8 cellular contexts compared by ENCODE assay signal in the genomic region with DNA sequence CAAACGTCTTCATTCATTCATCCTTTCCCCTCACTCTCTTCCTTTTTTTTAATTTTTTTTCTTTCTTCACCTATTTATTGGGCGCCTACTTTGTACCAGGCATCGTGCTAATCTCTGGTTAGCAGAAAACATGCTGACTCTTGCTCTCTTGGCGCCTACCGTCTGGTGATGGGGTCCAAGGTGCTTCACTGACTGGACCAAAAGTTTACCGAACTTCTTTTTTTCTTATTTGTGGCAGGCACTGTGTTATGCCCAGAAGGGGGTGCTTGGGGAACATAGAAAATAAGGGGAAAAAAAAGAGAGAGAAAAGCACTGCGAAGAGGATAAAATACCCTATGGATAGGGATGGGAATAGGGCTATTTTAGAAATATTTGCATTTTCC. TPM values are rescaled to one million over a fixed set of nuclear protein-coding genes. Genes with fewer than 3 reads are reported as not detected.
DNase-seq lines count a peak whose midpoint lies in the region; ATAC-seq and TF ChIP-seq lines count a peak whose summit lies in the region.

No MANE protein-coding gene starts in this region.

- in situ Hi-C loops in transverse colon (cut with MboI; ENCODE audit: low pct_ligation_motif_present in 1 of 4, low pct_unique_long_range_greater_than_20kb in 1 of 4, low sequenced_read_pairs in 3 of 4) = no loop called here

- no peaks in the 10 kb centered on the region for H3K27me3 Mint-ChIP-seq in activated naive CD8-positive, alpha-beta T cell treated with anti-CD3 and anti-CD28 coated beads for 36 hours

- no peak for TF ChIP-seq POLR2A in transverse colon (IDR thresholded peaks at IDR 0.05)

- H3K4me3 ChIP-seq in GM12865 (ENCODE audit: low read depth, low read length) (peak overlapping the region; percentile 65), transverse colon (peak overlapping the region; percentile 86 to 100 (median 94))

- no peaks in the 10 kb centered on the region for H3K9me3 Mint-ChIP-seq in activated naive CD8-positive, alpha-beta T cell treated with anti-CD3 and anti-CD28 coated beads for 36 hours

- peak overlapping the region; percentile 92 for H3K27ac Mint-ChIP-seq in activated naive CD8-positive, alpha-beta T cell treated with anti-CD3 and anti-CD28 coated beads for 36 hours

- TF ChIP-seq CTCF in GM12865 (IDR thresholded peaks at IDR 0.05; ENCODE audit: insufficient read depth, low read depth, low read length, missing control alignments) (no peak), transverse colon (IDR thresholded peaks at IDR 0.05) (no peak)

- peak overlapping the region; percentile 92 for H3K4me3 Mint-ChIP-seq in activated naive CD8-positive, alpha-beta T cell treated with anti-CD3 and anti-CD28 coated beads for 36 hours

- no peak for DNase-seq in GM12865 (ENCODE audit: low read depth)
- no peak for DNase-seq in activated naive CD8-positive, alpha-beta T cell treated with anti-CD3 and anti-CD28 coated beads for 36 hours
- DNase-seq in left colon = no peak
- no peak for DNase-seq in transverse colon
- no peak for DNase-seq in activated CD4-positive, alpha-beta T cell treated with anti-CD3 and anti-CD28 coated beads for 48 hours

- H3K4me1 ChIP-seq in transverse colon = peaks cover 12 to 36% (median 17%) of the 10 kb centered on the region in 4 donors

- H3K27me3 ChIP-seq in transverse colon = no peaks in the 10 kb centered on the region

- no peak for TF ChIP-seq EP300 in transverse colon (IDR thresholded peaks at IDR 0.05; ENCODE audit: low read depth)

- peaks cover 9% of the 10 kb centered on the region for H3K36me3 Mint-ChIP-seq in activated naive CD8-positive, alpha-beta T cell treated with anti-CD3 and anti-CD28 coated beads for 36 hours

- no peaks in the 10 kb centered on the region for H3K36me3 ChIP-seq in transverse colon

- WGBS in transverse colon (ENCODE audit: low coverage in 1 of 2), 2 donors = 39 to 68% methylated on average over 4 to 7 of the region's 7 CpGs

- H3K4me1 Mint-ChIP-seq in activated naive CD8-positive, alpha-beta T cell treated with anti-CD3 and anti-CD28 coated beads for 36 hours = peaks cover 36% of the 10 kb centered on the region

- ATAC-seq in HG03045 (IDR thresholded peaks at IDR 0.05; ENCODE audit: unreplicated experiment) (peak; percentile 1), left colon (peak; percentile 11), HG02588 (IDR thresholded peaks at IDR 0.05; ENCODE audit: unreplicated experiment) (no peak), HG03108 (IDR thresholded peaks at IDR 0.05; ENCODE audit: unreplicated experiment) (no peak)

- intact Hi-C loops in left colon (cut with DNase I, micrococcal nuclease) = no loop called here
- intact Hi-C loops in transverse colon (cut with DNase I; ENCODE audit: low total_unique reads) = no loop called here

- no peaks in the 10 kb centered on the region for H3K9me3 ChIP-seq in transverse colon

- peak overlapping the region; percentile 84 to 92 (median 86) for H3K27ac ChIP-seq in transverse colon

RNA-seq across cellular contexts. Expression of a gene that starts 0.5 kb away (rescaled TPM):
- 10 to 100 TPM; 67.4 to 71.1 TPM for total RNA-seq in activated naive CD8-positive, alpha-beta T cell treated with anti-CD3 and anti-CD28 coated beads for 36 hours
- total RNA-seq in left colon (10 to 100 TPM; 48.8 to 49.5 TPM), transverse colon (10 to 100 TPM; 16.8 to 35.2 (median 25.4) TPM)

Comparison
In these comparisons a context has a peak if more than half of its experiments do, and no peak if none do; other contexts are left out.
1. ATAC-seq: peak in HG03045 (single experiment) and left colon (single experiment); none in HG02588 (single experiment) and HG03108 (single experiment).